ENCODE assay signal across 1 cellular context in the genomic region with DNA sequence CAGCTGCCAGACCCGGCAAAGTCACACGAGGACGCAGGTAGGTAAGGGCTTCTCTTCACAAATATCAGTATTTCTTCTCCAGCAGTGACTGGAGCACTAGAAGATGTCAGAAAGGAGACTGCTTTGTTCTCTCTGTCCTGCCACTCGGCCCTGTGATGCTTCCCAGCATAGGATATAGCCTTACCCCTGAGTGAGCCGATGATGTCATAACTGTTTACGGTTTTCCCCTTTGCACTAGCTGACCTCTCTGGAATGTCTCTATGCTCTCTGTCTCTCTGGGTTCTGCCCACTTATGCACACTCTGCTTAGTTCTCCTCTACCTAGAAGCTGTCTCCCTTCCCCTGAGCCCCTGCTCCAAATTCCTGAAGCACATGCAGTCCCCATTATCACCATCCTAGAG.
TF ChIP-seq lines count a peak whose summit lies in the region.

No MANE protein-coding gene starts in this region.

TF ChIP-seq in HEK293, 187 proteins besides CTCF, POLR2A, EP300 and RAD21 (continued from another document):
- TF ChIP-seq, protein P1, sequence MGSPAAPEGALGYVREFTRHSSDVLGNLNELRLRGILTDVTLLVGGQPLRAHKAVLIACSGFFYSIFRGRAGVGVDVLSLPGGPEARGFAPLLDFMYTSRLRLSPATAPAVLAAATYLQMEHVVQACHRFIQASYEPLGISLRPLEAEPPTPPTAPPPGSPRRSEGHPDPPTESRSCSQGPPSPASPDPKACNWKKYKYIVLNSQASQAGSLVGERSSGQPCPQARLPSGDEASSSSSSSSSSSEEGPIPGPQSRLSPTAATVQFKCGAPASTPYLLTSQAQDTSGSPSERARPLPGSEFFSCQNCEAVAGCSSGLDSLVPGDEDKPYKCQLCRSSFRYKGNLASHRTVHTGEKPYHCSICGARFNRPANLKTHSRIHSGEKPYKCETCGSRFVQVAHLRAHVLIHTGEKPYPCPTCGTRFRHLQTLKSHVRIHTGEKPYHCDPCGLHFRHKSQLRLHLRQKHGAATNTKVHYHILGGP (tag by site-specific recombination; IDR thresholded peaks at IDR 0.05), result no peak
- TF ChIP-seq ZNF416 (tag by site-specific recombination; IDR thresholded peaks at IDR 0.05) (no peak), ZNF629 (tag by site-specific recombination; IDR thresholded peaks at IDR 0.05) (peak; percentile 92), ZNF184 (tag by site-specific recombination; IDR thresholded peaks at IDR 0.05) (no peak), ZSCAN18 (tag by site-specific recombination; IDR thresholded peaks at IDR 0.05) (no peak), ZNF354C (tag by site-specific recombination; IDR thresholded peaks at IDR 0.05; ENCODE audit: borderline replicate concordance, low read depth) (no peak), ZNF426 (tag by site-specific recombination; IDR thresholded peaks at IDR 0.05) (no peak), ZNF140 (tag by site-specific recombination; IDR thresholded peaks at IDR 0.05) (no peak), BCL11B (tag by site-specific recombination; IDR thresholded peaks at IDR 0.05; ENCODE audit: low read depth) (no peak), ZFP3 (tag by site-specific recombination; IDR thresholded peaks at IDR 0.05; ENCODE audit: low read depth) (no peak), ZBTB21 (tag by site-specific recombination; IDR thresholded peaks at IDR 0.05) (peak; percentile 88), ZNF549 (tag by site-specific recombination; IDR thresholded peaks at IDR 0.05) (no peak), ZNF654 (tag by site-specific recombination; IDR thresholded peaks at IDR 0.05; ENCODE audit: low read depth) (no peak), KLF9 (tag by site-specific recombination; IDR thresholded peaks at IDR 0.05; ENCODE audit: low read depth) (no peak), ZNF302 (tag by site-specific recombination; IDR thresholded peaks at IDR 0.05; ENCODE audit: low read depth) (no peak), SP7 (tag by site-specific recombination; IDR thresholded peaks at IDR 0.05) (no peak; the same call in 1 of the 2 replicates), ZNF830 (tag by site-specific recombination; IDR thresholded peaks at IDR 0.05; ENCODE audit: low read depth) (no peak), KLF7 (tag by site-specific recombination; IDR thresholded peaks at IDR 0.05; ENCODE audit: borderline replicate concordance) (no peak), GLIS1 (tag by site-specific recombination; IDR thresholded peaks at IDR 0.05) (peak; percentile 74), KLF8 (tag by site-specific recombination; IDR thresholded peaks at IDR 0.05) (no peak), ZEB2 (tag by site-specific recombination; IDR thresholded peaks at IDR 0.05) (0 out of 2 replicates have a peak, but pooled peaks have one; percentile 21), ZNF146 (tag by site-specific recombination; IDR thresholded peaks at IDR 0.05) (no peak), ZNF776 (tag by site-specific recombination; IDR thresholded peaks at IDR 0.05; ENCODE audit: borderline replicate concordance) (no peak), ATF2 (tag by site-specific recombination; IDR thresholded peaks at IDR 0.05; ENCODE audit: low read depth) (peak; percentile 95), MZF1 (tag by site-specific recombination; IDR thresholded peaks at IDR 0.05; ENCODE audit: borderline replicate concordance) (no peak), YY1 (tag by site-specific recombination; IDR thresholded peaks at IDR 0.05) (no peak), ZBTB6 (tag by site-specific recombination; IDR thresholded peaks at IDR 0.05) (peak; percentile 49; the same call in 1 of the 2 replicates), ZNF600 (tag by site-specific recombination; IDR thresholded peaks at IDR 0.05) (peak; percentile 37; the same call in 1 of the 2 replicates), ZNF747 (tag by site-specific recombination; IDR thresholded peaks at IDR 0.05) (no peak), ZSCAN16 (tag by site-specific recombination; IDR thresholded peaks at IDR 0.05) (no peak), ZNF112 (tag by site-specific recombination; IDR thresholded peaks at IDR 0.05) (no peak), ZNF791 (tag by site-specific recombination; IDR thresholded peaks at IDR 0.05) (no peak), ZFHX2 (tag by site-specific recombination; conservative IDR thresholded peaks at IDR 0.05) (no peak), ZFP37 (tag by site-specific recombination; IDR thresholded peaks at IDR 0.05) (no peak), ZNF621 (tag by site-specific recombination; IDR thresholded peaks at IDR 0.05) (no peak), PRDM1 (tag by site-specific recombination; IDR thresholded peaks at IDR 0.05) (peak; percentile 43; the same call in 1 of the 2 replicates), ZNF19 (tag by site-specific recombination; IDR thresholded peaks at IDR 0.05; ENCODE audit: low read depth) (no peak)
- TF ChIP-seq, protein P2, sequence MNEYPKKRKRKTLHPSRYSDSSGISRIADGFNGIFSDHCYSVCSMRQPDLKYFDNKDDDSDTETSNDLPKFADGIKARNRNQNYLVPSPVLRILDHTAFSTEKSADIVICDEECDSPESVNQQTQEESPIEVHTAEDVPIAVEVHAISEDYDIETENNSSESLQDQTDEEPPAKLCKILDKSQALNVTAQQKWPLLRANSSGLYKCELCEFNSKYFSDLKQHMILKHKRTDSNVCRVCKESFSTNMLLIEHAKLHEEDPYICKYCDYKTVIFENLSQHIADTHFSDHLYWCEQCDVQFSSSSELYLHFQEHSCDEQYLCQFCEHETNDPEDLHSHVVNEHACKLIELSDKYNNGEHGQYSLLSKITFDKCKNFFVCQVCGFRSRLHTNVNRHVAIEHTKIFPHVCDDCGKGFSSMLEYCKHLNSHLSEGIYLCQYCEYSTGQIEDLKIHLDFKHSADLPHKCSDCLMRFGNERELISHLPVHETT (tag by site-specific recombination; IDR thresholded peaks at IDR 0.05), result no peak
- TF ChIP-seq, protein P3, sequence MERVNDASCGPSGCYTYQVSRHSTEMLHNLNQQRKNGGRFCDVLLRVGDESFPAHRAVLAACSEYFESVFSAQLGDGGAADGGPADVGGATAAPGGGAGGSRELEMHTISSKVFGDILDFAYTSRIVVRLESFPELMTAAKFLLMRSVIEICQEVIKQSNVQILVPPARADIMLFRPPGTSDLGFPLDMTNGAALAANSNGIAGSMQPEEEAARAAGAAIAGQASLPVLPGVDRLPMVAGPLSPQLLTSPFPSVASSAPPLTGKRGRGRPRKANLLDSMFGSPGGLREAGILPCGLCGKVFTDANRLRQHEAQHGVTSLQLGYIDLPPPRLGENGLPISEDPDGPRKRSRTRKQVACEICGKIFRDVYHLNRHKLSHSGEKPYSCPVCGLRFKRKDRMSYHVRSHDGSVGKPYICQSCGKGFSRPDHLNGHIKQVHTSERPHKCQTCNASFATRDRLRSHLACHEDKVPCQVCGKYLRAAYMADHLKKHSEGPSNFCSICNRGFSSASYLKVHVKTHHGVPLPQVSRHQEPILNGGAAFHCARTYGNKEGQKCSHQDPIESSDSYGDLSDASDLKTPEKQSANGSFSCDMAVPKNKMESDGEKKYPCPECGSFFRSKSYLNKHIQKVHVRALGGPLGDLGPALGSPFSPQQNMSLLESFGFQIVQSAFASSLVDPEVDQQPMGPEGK (tag by site-specific recombination; IDR thresholded peaks at IDR 0.05), result no peak
TF ChIP-seq in HEK293: peak in this region for 8.
